19 cellular contexts compared by ENCODE assay signal in the genomic region with DNA sequence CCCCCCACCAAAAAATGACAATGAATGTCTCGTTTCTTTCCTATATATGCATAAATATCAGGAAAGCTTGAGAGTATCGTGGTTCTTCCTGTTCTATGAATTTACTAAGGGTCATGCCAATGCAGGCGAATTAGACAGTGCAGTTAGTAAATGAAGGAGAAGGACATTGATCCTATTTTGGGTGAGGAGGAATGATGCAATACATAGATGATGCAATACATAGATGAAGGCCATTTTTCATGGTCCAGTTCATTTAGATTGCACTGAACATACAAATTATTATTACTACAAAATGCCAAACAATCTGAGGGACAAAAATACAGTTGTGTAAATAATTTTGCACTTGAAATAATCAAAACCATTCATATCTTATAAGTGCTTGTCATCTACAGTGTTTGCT.
DNase-seq lines count a peak whose midpoint lies in the region; ATAC-seq, FAIRE-seq and TF ChIP-seq lines count a peak whose summit lies in the region.
"Had no signal": no experiment of that assay in that cellular context is flagged by ENCODE, and none has a peak within 500 bp of the region (broad histone marks: within the 10 kb centered on the region; RNA-seq: fewer than 3 reads in every experiment).

No MANE protein-coding gene starts in this region.

- H3K4me3 ChIP-seq in A549 (no peak overlapping the region), K562 (no peak overlapping the region), WERI-Rb-1 (ENCODE audit: low read depth, low read length) (no peak overlapping the region)

- H3K36me3 Mint-ChIP-seq in naive thymus-derived CD8-positive, alpha-beta T cell, result no peaks in the 10 kb centered on the region
- H3K36me3 Mint-ChIP-seq: CD4-positive, alpha-beta memory T cell had no signal

- H3K4me1 ChIP-seq in A549 (no peaks in the 10 kb centered on the region), K562 (replicated peaks in 1 of 2; ENCODE audit: control insufficient read depth in 2 of 2, insufficient read depth in 2 of 2, low read length in 2 of 2) (no peaks in the 10 kb centered on the region)
- H3K4me1 ChIP-seq: BE2C had no signal

- no peaks in the 10 kb centered on the region for H3K4me1 Mint-ChIP-seq in naive thymus-derived CD8-positive, alpha-beta T cell
- H3K4me1 Mint-ChIP-seq: CD4-positive, alpha-beta memory T cell had no signal

- no peaks in the 10 kb centered on the region for H4K20me1 ChIP-seq in K562 (replicated peaks; ENCODE audit: control insufficient read depth, insufficient read depth, low read length)

- no peaks in the 10 kb centered on the region for H3K27me3 ChIP-seq in K562 (ENCODE audit: control insufficient read depth in 2 of 2, insufficient read depth in 2 of 2, low read length in 2 of 2)
- no peaks in the 10 kb centered on the region for H3K27me3 ChIP-seq in WERI-Rb-1 (ENCODE audit: insufficient read depth, low read depth, severe bottlenecking)
- H3K27me3 ChIP-seq: BE2C had no signal

- no peaks in the 10 kb centered on the region for H3K79me2 ChIP-seq in K562 (ENCODE audit: control insufficient read depth, insufficient read depth, low read length)

- CTCF ChIA-PET in A549 (lab: Yijun Ruan, JAX), result no interaction called here
- CTCF ChIA-PET in K562 (lab: Yijun Ruan, JAX; ENCODE audit: low intra/inter-chr PET ratio), result no interaction called here

- ATAC-seq in A549 (no peak), K562 (no peak), GM21619 (IDR thresholded peaks at IDR 0.05; ENCODE audit: unreplicated experiment) (no peak)
- no peak for ATAC-seq in naive thymus-derived CD8-positive, alpha-beta T cell

- DNase-seq in A549 (ENCODE audit: low read depth in 1 of 2, low spot score in 1 of 2), result no peak
- peak; percentile 23 for DNase-seq in DMS53 treated with DMSO at 0.1 percent for 48 hours (lab: John Stamatoyannopoulos, UW; ENCODE audit: unreplicated experiment)
- peak; percentile 57 for DNase-seq in MV-4-11 (lab: John Stamatoyannopoulos, UW)
- DNase-seq in K562 (ENCODE audit: extremely low read depth in 1 of 4, low spot score in 3 of 4), result no peak
- no peak for DNase-seq in WERI-Rb-1
- no peak for DNase-seq in amygdala (lab: John Stamatoyannopoulos, UW)
- no peak for DNase-seq in naive thymus-derived CD8-positive, alpha-beta T cell
- DNase-seq: BE2C; CD4-positive, alpha-beta memory T cell; DND-41; GDM1; KG1 had no signal

- WGBS in A549 (ENCODE audit: missing lambda C conversion rate), result 39% methylated on average over 3 of the region's 3 CpGs
- 0% methylated on average over 3 of the region's 3 CpGs for WGBS in K562 (ENCODE audit: insufficient coverage, low coverage, missing lambda C conversion rate)

- H3K27ac Mint-ChIP-seq in naive thymus-derived CD8-positive, alpha-beta T cell, result no peak overlapping the region
- H3K27ac Mint-ChIP-seq: CD4-positive, alpha-beta memory T cell had no signal

- in situ Hi-C loops in K562 (cut with MboI), result no loop called here

- no TSS peak for BruUV-seq in K562 (replicated peaks; lab: Mats Ljungman, UMichigan)

- no peak overlapping the region for H3K27ac ChIP-seq in A549
- H3K27ac ChIP-seq in K562 (ENCODE audit: extremely low read depth, low read depth, low read length), result no peak overlapping the region
- no peak overlapping the region for H3K27ac ChIP-seq in WERI-Rb-1
- H3K27ac ChIP-seq: C4-2B had no signal

- TF ChIP-seq EP300 in A549 (IDR thresholded peaks at IDR 0.05) (no peak), K562 (IDR thresholded peaks at IDR 0.05; ENCODE audit: low read length) (no peak)

- no peaks in the 10 kb centered on the region for H3K9me1 ChIP-seq in K562 (ENCODE audit: control insufficient read depth, insufficient read depth, low read length)

- H3K4me3 Mint-ChIP-seq in naive thymus-derived CD8-positive, alpha-beta T cell, result no peak overlapping the region
- H3K4me3 Mint-ChIP-seq: CD4-positive, alpha-beta memory T cell had no signal

- H3K36me3 ChIP-seq in K562 (ENCODE audit: control insufficient read depth, insufficient read depth, low read length), result no peaks in the 10 kb centered on the region
- no peaks in the 10 kb centered on the region for H3K36me3 ChIP-seq in WERI-Rb-1
- H3K36me3 ChIP-seq: BE2C had no signal

- peaks cover 0 to 33% (median 6%) of the 10 kb centered on the region in 9 donors for H3K9me3 Mint-ChIP-seq in naive thymus-derived CD8-positive, alpha-beta T cell

- TF ChIP-seq RAD21 in A549 (conservative IDR thresholded peaks at IDR 0.05 in 1 of 2, IDR thresholded peaks at IDR 0.05 in 1 of 2) (no peak), K562 (CRISPR knock-in tag; conservative IDR thresholded peaks at IDR 0.05 in 1 of 2, IDR thresholded peaks at IDR 0.05 in 1 of 2) (no peak)

- POLR2A ChIA-PET in A549 (lab: Yijun Ruan, JAX), result no interaction called here
- POLR2A ChIA-PET in K562 (lab: Yijun Ruan, JAX), result no interaction called here
- POLR2A ChIA-PET in naive thymus-derived CD8-positive, alpha-beta T cell (lab: Charles Lee), result no interaction called here

- no peak overlapping the region for H2AFZ ChIP-seq in K562 (ENCODE audit: low read depth, low read length)

- TF ChIP-seq POLR2A in A549 (IDR thresholded peaks at IDR 0.05; ENCODE audit: low read length) (no peak), K562 (conservative IDR thresholded peaks at IDR 0.05) (no peak)

- no peaks in the 10 kb centered on the region for H3K9me3 ChIP-seq in A549
- no peaks in the 10 kb centered on the region for H3K9me3 ChIP-seq in K562 (replicated peaks; ENCODE audit: control insufficient read depth, insufficient read depth, low read depth, low read length)
- no peaks in the 10 kb centered on the region for H3K9me3 ChIP-seq in WERI-Rb-1 (ENCODE audit: severe bottlenecking)
- H3K9me3 ChIP-seq: BE2C had no signal

- FAIRE-seq in A549 (lab: Jason Lieb, UNC) (no peak), K562 (lab: Jason Lieb, UNC) (no peak)
- FAIRE-seq: A204.1, GM12892, GM19239, H54, HTR-8/SVneo had no signal

- no peaks in the 10 kb centered on the region for H3K27me3 Mint-ChIP-seq in naive thymus-derived CD8-positive, alpha-beta T cell
- H3K27me3 Mint-ChIP-seq: CD4-positive, alpha-beta memory T cell had no signal

- TF ChIP-seq CTCF in A549 (IDR thresholded peaks at IDR 0.05) (no peak), K562 (IDR thresholded peaks at IDR 0.05 in 2 of 3, conservative IDR thresholded peaks at IDR 0.05 in 1 of 3; ENCODE audit: insufficient read depth in 2 of 3, low read depth in 1 of 3, low read length in 3 of 3) (no peak), WERI-Rb-1 (IDR thresholded peaks at IDR 0.05; ENCODE audit: low read depth, low read length) (no peak)

- H3K9ac ChIP-seq in K562 (ENCODE audit: insufficient read depth in 1 of 2, low read depth in 2 of 2, low read length in 2 of 2), result no peak overlapping the region

- H3K4me2 ChIP-seq in A549 (no peak overlapping the region), K562 (ENCODE audit: insufficient read depth, low read length) (no peak overlapping the region)

- intact Hi-C loops in K562 (cut with micrococcal nuclease), result loop anchor here (10.0 kb wide), 1 partner anchor 1941 kb away; no protein-coding TSS in a partner anchor

TF ChIP-seq in A549, 52 proteins besides CTCF, POLR2A, EP300 and RAD21:
- TF ChIP-seq RCOR1 (IDR thresholded peaks at IDR 0.05; ENCODE audit: low read depth, low read length) (no peak), CEBPB (IDR thresholded peaks at IDR 0.05) (peak; percentile 27 to 61; a peak in 3 of 4 replicates)

TF ChIP-seq in K562, 482 proteins besides CTCF, POLR2A, EP300 and RAD21 (continues in another document):
- TF ChIP-seq, protein P1, sequence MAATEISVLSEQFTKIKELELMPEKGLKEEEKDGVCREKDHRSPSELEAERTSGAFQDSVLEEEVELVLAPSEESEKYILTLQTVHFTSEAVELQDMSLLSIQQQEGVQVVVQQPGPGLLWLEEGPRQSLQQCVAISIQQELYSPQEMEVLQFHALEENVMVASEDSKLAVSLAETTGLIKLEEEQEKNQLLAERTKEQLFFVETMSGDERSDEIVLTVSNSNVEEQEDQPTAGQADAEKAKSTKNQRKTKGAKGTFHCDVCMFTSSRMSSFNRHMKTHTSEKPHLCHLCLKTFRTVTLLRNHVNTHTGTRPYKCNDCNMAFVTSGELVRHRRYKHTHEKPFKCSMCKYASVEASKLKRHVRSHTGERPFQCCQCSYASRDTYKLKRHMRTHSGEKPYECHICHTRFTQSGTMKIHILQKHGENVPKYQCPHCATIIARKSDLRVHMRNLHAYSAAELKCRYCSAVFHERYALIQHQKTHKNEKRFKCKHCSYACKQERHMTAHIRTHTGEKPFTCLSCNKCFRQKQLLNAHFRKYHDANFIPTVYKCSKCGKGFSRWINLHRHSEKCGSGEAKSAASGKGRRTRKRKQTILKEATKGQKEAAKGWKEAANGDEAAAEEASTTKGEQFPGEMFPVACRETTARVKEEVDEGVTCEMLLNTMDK (IDR thresholded peaks at IDR 0.05; ENCODE audit: borderline replicate concordance, insufficient read depth, low read depth, low read length, poor library complexity, severe bottlenecking), result no peak
- TF ChIP-seq, protein P2, sequence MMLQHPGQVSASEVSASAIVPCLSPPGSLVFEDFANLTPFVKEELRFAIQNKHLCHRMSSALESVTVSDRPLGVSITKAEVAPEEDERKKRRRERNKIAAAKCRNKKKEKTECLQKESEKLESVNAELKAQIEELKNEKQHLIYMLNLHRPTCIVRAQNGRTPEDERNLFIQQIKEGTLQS (IDR thresholded peaks at IDR 0.05), result peak; percentile 68
- TF ChIP-seq, protein P2 (CRISPR knock-in tag; conservative IDR thresholded peaks at IDR 0.05), result no peak
- no peak for TF ChIP-seq ESRRA (IDR thresholded peaks at IDR 0.05; ENCODE audit: borderline replicate concordance, low read depth)
- no peak for TF ChIP-seq GABPA (tag; conservative IDR thresholded peaks at IDR 0.05; ENCODE audit: low read depth)
- TF ChIP-seq ZBTB17 (CRISPR knock-in tag; IDR thresholded peaks at IDR 0.05), result no peak
- no peak for TF ChIP-seq BRD9 (IDR thresholded peaks at IDR 0.05; ENCODE audit: low read depth, partially characterized antibody)
- peak; percentile 23; the same call in 1 of the 2 replicates for TF ChIP-seq CEBPG (CRISPR knock-in tag; IDR thresholded peaks at IDR 0.05)
- TF ChIP-seq CEBPG (tag; conservative IDR thresholded peaks at IDR 0.05 in 1 of 2, IDR thresholded peaks at IDR 0.05 in 1 of 2), result peak; percentile 75 to 92
- TF ChIP-seq, protein P3, sequence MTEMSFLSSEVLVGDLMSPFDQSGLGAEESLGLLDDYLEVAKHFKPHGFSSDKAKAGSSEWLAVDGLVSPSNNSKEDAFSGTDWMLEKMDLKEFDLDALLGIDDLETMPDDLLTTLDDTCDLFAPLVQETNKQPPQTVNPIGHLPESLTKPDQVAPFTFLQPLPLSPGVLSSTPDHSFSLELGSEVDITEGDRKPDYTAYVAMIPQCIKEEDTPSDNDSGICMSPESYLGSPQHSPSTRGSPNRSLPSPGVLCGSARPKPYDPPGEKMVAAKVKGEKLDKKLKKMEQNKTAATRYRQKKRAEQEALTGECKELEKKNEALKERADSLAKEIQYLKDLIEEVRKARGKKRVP (CRISPR knock-in tag; IDR thresholded peaks at IDR 0.05), result peak; percentile 58; the same call in 1 of the 2 replicates
- no peak for TF ChIP-seq NFE2 (IDR thresholded peaks at IDR 0.05; ENCODE audit: low read depth)
- no peak for TF ChIP-seq GTF2E2 (tag; IDR thresholded peaks at IDR 0.05)

Comparison
In these comparisons a context has a peak if more than half of its experiments do, and no peak if none do; other contexts are left out.
1. DNase-seq: peak in DMS53 treated with DMSO at 0.1 percent for 48 hours (single experiment) and MV-4-11 (single experiment); none in A549 (0 of 2), K562 (0 of 4), WERI-Rb-1 (single experiment), amygdala (0 of 56) and naive thymus-derived CD8-positive, alpha-beta T cell (0 of 10).